In the genomic region with DNA sequence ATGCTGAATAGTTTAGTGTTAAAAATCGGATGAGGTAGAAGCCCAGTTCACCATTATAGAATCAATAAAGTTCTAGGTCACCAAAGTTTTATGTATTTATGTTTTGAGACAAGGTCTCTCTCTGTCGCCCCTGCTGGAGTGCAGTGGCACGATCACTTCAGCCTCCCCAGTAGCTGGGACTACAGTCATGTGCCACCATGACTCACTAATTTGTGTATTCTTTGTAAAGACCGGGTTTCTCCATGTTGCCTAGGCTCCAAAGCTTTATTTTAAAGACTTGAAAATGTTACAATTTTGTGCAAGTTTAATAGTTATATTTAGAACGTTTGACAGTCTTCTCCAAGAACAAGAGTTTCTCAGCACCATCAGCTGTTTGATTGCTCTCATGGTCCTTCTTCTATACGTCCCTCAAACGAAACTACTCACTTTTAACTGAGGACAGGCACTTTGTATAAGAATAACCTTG, we compare ENCODE assay signal across 1 cellular context.
A peak's percentile ranks its signal among the peaks of the same experiment; 100 is the strongest.
TF ChIP-seq lines count a peak whose summit lies in the region.

No MANE protein-coding gene starts in this region.

TF ChIP-seq in HEK293, 187 proteins besides CTCF, POLR2A, EP300 and RAD21 (continued from another document):
- TF ChIP-seq, protein P1, sequence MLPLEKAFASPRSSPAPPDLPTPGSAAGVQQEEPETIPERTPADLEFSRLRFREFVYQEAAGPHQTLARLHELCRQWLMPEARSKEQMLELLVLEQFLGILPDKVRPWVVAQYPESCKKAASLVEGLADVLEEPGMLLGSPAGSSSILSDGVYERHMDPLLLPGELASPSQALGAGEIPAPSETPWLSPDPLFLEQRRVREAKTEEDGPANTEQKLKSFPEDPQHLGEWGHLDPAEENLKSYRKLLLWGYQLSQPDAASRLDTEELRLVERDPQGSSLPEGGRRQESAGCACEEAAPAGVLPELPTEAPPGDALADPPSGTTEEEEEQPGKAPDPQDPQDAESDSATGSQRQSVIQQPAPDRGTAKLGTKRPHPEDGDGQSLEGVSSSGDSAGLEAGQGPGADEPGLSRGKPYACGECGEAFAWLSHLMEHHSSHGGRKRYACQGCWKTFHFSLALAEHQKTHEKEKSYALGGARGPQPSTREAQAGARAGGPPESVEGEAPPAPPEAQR (tag by site-specific recombination; IDR thresholded peaks at IDR 0.05) = no peak
- TF ChIP-seq OSR2 (tag by site-specific recombination; IDR thresholded peaks at IDR 0.05) (peak; percentile 85), ZNF610 (tag by site-specific recombination; IDR thresholded peaks at IDR 0.05; ENCODE audit: borderline replicate concordance) (no peak), ZNF311 (tag by site-specific recombination; IDR thresholded peaks at IDR 0.05; ENCODE audit: borderline replicate concordance) (no peak), ZNF426 (tag by site-specific recombination; IDR thresholded peaks at IDR 0.05) (no peak), ZNF707 (tag by site-specific recombination; IDR thresholded peaks at IDR 0.05) (no peak), SALL2 (tag by site-specific recombination; IDR thresholded peaks at IDR 0.05; ENCODE audit: borderline replicate concordance) (no peak), ZNF660 (tag by site-specific recombination; IDR thresholded peaks at IDR 0.05) (0 out of 2 replicates have a peak, but pooled peaks have one; percentile 44), ZNF404 (tag by site-specific recombination; IDR thresholded peaks at IDR 0.05) (no peak), ZNF391 (tag by site-specific recombination; IDR thresholded peaks at IDR 0.05; ENCODE audit: borderline replicate concordance, low read depth) (no peak)
